ENCODE assay signal across 10 cellular contexts in the genomic region with DNA sequence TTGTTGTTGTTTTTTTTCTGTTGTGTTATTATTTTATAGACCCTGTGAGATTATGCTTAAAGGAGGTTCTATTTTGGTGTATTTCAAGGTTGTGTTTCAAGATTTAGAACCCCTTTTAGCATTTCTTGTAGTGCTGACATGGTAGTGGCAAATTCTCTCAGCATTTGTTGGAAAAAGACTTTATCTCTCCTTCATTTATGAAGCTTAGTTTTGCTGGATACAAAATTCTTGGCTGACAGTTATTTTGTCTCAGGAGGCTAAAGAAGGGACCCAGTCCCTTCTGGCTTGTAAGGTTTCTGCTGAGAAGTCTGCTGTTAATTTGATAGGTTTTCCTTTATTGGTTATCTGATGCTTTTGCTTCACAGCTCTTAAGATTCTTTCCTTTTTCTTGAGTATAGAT.
ATAC-seq and TF ChIP-seq lines count a peak whose summit lies in the region.
"Had no signal": no experiment of that assay in that cellular context is flagged by ENCODE, and none has a peak within 500 bp of the region (broad histone marks: within the 10 kb centered on the region; RNA-seq: fewer than 3 reads in every experiment).

No MANE protein-coding gene starts in this region.

- H3K36me3 ChIP-seq in HEK293 (ENCODE audit: control insufficient read depth in 2 of 2, insufficient read depth in 1 of 2, low read length in 2 of 2): no peaks in the 10 kb centered on the region
- H3K36me3 ChIP-seq: BE2C; BLaER1; BLaER1 treated with 17β-estradiol and CSF1 and Interleukin-3, amounts not matched to agents 10 nM and 100 nM had no signal

- no peak for TF ChIP-seq CTCF in HEK293 (tag by site-specific recombination; IDR thresholded peaks at IDR 0.05)

- CTCF ChIA-PET in HEK293 (lab: Yijun Ruan, JAX): interaction anchor here (0.6 to 0.7 kb wide), 2 partner anchors 309 to 1803 kb away, joined by 3 to 5 read pairs; no protein-coding TSS in a partner anchor

- POLR2A ChIA-PET in HEK293 (lab: Yijun Ruan, JAX): no interaction called here

- no peak overlapping the region for H3K4me3 ChIP-seq in HEK293 (ENCODE audit: low read depth, low read length)
- H3K4me3 ChIP-seq: A549; BLaER1; BLaER1 treated with 17β-estradiol and CSF1 and Interleukin-3, amounts not matched to agents 10 nM and 100 nM had no signal

- no peak for ATAC-seq in HG03175 (IDR thresholded peaks at IDR 0.05; ENCODE audit: unreplicated experiment)
- ATAC-seq: A549; CD8-positive, alpha-beta T cell had no signal

- H3K4me1 ChIP-seq in HEK293 (ENCODE audit: control insufficient read depth, insufficient read depth, low read length): no peaks in the 10 kb centered on the region
- H3K4me1 ChIP-seq: A549; BE2C; BLaER1; BLaER1 treated with 17β-estradiol and CSF1 and Interleukin-3, amounts not matched to agents 10 nM and 100 nM; Caco-2 had no signal

- H3K9me3 ChIP-seq in HEK293 (ENCODE audit: control insufficient read depth, insufficient read depth, low read depth, low read length): no peaks in the 10 kb centered on the region
- H3K9me3 ChIP-seq: A549, BE2C, Caco-2 had no signal

- no peak overlapping the region for H3K27ac ChIP-seq in HEK293 (ENCODE audit: extremely low read depth, low read depth, low read length)
- H3K27ac ChIP-seq: 22Rv1; A549; BLaER1; BLaER1 treated with 17β-estradiol and CSF1 and Interleukin-3, amounts not matched to agents 10 nM and 100 nM; C4-2B had no signal

TF ChIP-seq in HEK293, 187 proteins besides CTCF, POLR2A, EP300 and RAD21:
- TF ChIP-seq SETDB1 (IDR thresholded peaks at IDR 0.05; ENCODE audit: insufficient read length, low read length): peak; percentile 94
- TF ChIP-seq ZNF843 (tag by site-specific recombination; IDR thresholded peaks at IDR 0.05): no peak
- peak; percentile 46; the same call in 1 of the 2 replicates for TF ChIP-seq TRIM28 (IDR thresholded peaks at IDR 0.05; ENCODE audit: borderline replicate concordance, low read length)
- no peak for TF ChIP-seq ZNF19 (tag by site-specific recombination; IDR thresholded peaks at IDR 0.05; ENCODE audit: low read depth)
